Comparison of ENCODE assay signal across 17 cellular contexts in the genomic region with DNA sequence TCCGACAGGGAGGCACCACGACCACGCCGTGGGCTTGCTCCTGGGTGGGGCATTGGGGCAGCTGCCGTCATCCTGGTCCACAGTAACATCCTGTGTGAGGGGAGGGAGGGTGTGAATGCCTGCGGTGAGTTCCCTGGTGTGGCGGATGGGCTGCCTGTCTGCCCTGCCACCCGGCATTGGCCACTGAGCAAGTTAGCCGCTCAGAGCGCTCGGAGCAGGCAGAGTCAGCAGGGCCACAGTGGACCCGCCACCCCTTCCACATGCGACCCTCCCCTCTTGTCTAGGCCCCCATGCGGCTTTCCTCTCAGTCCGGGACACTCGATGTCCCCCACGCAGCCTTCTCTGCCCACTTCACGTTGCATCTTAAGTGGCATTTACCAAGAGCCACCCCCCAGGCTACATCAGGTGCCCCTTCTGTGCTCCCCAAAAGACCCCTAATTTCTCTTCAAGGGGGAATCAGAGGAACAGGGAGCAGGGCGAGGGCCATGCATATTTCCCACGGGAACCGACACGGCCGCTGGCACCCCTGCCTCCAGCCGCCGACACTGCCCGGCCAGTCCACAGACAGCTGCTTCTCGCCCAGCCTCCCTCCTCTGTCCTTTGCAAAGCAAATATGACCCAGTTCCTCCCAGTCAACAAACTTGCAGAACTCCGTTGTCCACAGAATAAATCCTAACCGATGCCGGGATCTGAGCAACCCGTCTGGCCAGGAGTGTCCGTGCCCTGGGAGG.
DNase-seq lines count a peak whose midpoint lies in the region; ATAC-seq and TF ChIP-seq lines count a peak whose summit lies in the region.
"Had no signal": no experiment of that assay in that cellular context is flagged by ENCODE, and none has a peak within 500 bp of the region (broad histone marks: within the 10 kb centered on the region; RNA-seq: fewer than 3 reads in every experiment).

No MANE protein-coding gene starts in this region.

- no peaks in the 10 kb centered on the region for H3K9me3 Mint-ChIP-seq in immature natural killer cell

- peak overlapping the region; percentile 57 to 85 (median 82) for H3K4me3 Mint-ChIP-seq in immature natural killer cell
- H3K4me3 Mint-ChIP-seq: CD14-positive monocyte had no signal

- peaks cover 71 to 73% of the 10 kb centered on the region in 2 donors for H3K4me1 Mint-ChIP-seq in immature natural killer cell
- H3K4me1 Mint-ChIP-seq: CD14-positive monocyte had no signal

- H3K36me3 ChIP-seq in right atrium auricular region: no peaks in the 10 kb centered on the region
- H3K36me3 ChIP-seq: MG63 had no signal

- H3K27me3 Mint-ChIP-seq in immature natural killer cell (ENCODE audit: low read depth in 3 of 3): peaks cover 22 to 37% (median 34%) of the 10 kb centered on the region in 3 donors

- H3K9me3 ChIP-seq in right atrium auricular region: no peaks in the 10 kb centered on the region
- H3K9me3 ChIP-seq: MG63 had no signal

- H3K36me3 Mint-ChIP-seq in immature natural killer cell: peaks cover 0 to 2% (median 0%) of the 10 kb centered on the region in 3 donors
- H3K36me3 Mint-ChIP-seq: CD14-positive monocyte had no signal

- H3K27me3 ChIP-seq in right atrium auricular region: no peaks in the 10 kb centered on the region

- DNase-seq in cardiac septum (ENCODE audit: low spot score): peak; percentile 70
- DNase-seq in right atrium auricular region (ENCODE audit: low spot score): no peak
- peak; percentile 60 to 68 (median 63) for DNase-seq in immature natural killer cell
- peak; percentile 65 for DNase-seq in posterior vena cava (ENCODE audit: low spot score)
- DNase-seq in cortex of kidney (lab: John Stamatoyannopoulos, UW): no peak
- DNase-seq in GM03348 (ENCODE audit: low spot score): no peak
- no peak for DNase-seq in NCI-H510A (lab: John Stamatoyannopoulos, UW)
- DNase-seq: DMS 273 treated with DMSO at 0.1 percent for 48 hours, GF-D8, MG63, NCI-H1092 treated with DMSO at 0.1 percent for 48 hours, NCI-H1694, NCI-H345, NCI-H526 treated with DMSO at 0.1 percent for 48 hours, SHP77 had no signal

- no peak for TF ChIP-seq CTCF in right atrium auricular region (IDR thresholded peaks at IDR 0.05)

- ATAC-seq in HG03280 (IDR thresholded peaks at IDR 0.05; ENCODE audit: unreplicated experiment): no peak

- H3K4me1 ChIP-seq in right atrium auricular region: no peaks in the 10 kb centered on the region

- H3K4me3 ChIP-seq in right atrium auricular region: no peak overlapping the region
- H3K4me3 ChIP-seq: MG63 had no signal

- intact Hi-C loops in cardiac septum (cut with DNase I): no loop called here
- intact Hi-C loops in posterior vena cava (cut with DNase I): no loop called here

- peak overlapping the region in 5 of 6 donors; percentile 65 to 91 (median 81) for H3K27ac Mint-ChIP-seq in immature natural killer cell
- H3K27ac Mint-ChIP-seq: CD14-positive monocyte had no signal

- H3K27ac ChIP-seq in right atrium auricular region: no peak overlapping the region

Comparison
In these comparisons a context has a peak if more than half of its experiments do, and no peak if none do; other contexts are left out.
1. DNase-seq: peak in cardiac septum (single experiment), immature natural killer cell (3 of 3) and posterior vena cava (single experiment); none in right atrium auricular region (single experiment), cortex of kidney (single experiment), GM03348 (single experiment) and NCI-H510A (single experiment).